ENCODE assay signal across 9 cellular contexts in genomic region chr1:11320153-11320936, GRCh38. TPM values are rescaled to one million over a fixed set of nuclear protein-coding genes. Genes with fewer than 3 reads are reported as not detected.
DNase-seq lines count a peak whose midpoint lies in the region; ATAC-seq, FAIRE-seq and TF ChIP-seq lines count a peak whose summit lies in the region.
"Had no signal": no experiment of that assay in that cellular context is flagged by ENCODE, and none has a peak within 500 bp of the region (broad histone marks: within the 10 kb centered on the region; RNA-seq: fewer than 3 reads in every experiment).

No MANE protein-coding gene starts in this region.

- no peak overlapping the region for H3K23ac ChIP-seq in IMR-90 (ENCODE audit: low read depth, low read length)

- H2AK9ac ChIP-seq in IMR-90 (replicated peaks; ENCODE audit: low read depth, low read length, poor library complexity): no peak overlapping the region

- H3K4me1 ChIP-seq in IMR-90 (ENCODE audit: control insufficient read depth, insufficient read depth, low read length): no peaks in the 10 kb centered on the region
- no peaks in the 10 kb centered on the region for H3K4me1 ChIP-seq in small intestine (ENCODE audit: control insufficient read depth in 2 of 2, insufficient read depth in 1 of 2, low read depth in 1 of 2, low read length in 1 of 2)
- H3K4me1 ChIP-seq: HAP-1 had no signal

- CTCF ChIA-PET in IMR-90 (lab: Yijun Ruan, JAX): interaction anchor here (0.5 to 1.1 kb wide), 3 partner anchors 16 to 55 kb away, joined by 3 to 4 read pairs (median 3); no protein-coding TSS in a partner anchor
- CTCF ChIA-PET in activated CD8-positive, alpha-beta T cell treated with anti-CD3 and anti-CD28 coated beads, Interleukin-2, amount 10 ng/mL, durations not matched to agents 7 days and 5 days (lab: Charles Lee): interaction anchor here (0.8 to 1.5 kb wide), 8 partner anchors 9 to 325 kb away, joined by 3 to 5 read pairs (median 3); no protein-coding TSS in a partner anchor

- H3K79me1 ChIP-seq in IMR-90 (ENCODE audit: low read depth in 1 of 2, low read length in 2 of 2): no peaks in the 10 kb centered on the region

- no peak for TF ChIP-seq POLR2A in IMR-90 (IDR thresholded peaks at IDR 0.05; ENCODE audit: low read depth, low read length)

- no peak overlapping the region for H3K56ac ChIP-seq in IMR-90 (ENCODE audit: extremely low read depth, insufficient read depth, low read length)

- no peaks in the 10 kb centered on the region for H3K9me3 Mint-ChIP-seq in activated CD8-positive, alpha-beta T cell treated with anti-CD3 and anti-CD28 coated beads, Interleukin-2, amount 10 ng/mL, durations not matched to agents 7 days and 5 days (ENCODE audit: insufficient read depth)

- no peak overlapping the region for H2BK5ac ChIP-seq in IMR-90 (ENCODE audit: low read depth, low read length, poor library complexity, severe bottlenecking)

- ATAC-seq in IMR-90 (ENCODE audit: low read depth) (no peak), HG02981 (IDR thresholded peaks at IDR 0.05; ENCODE audit: unreplicated experiment) (no peak), omental fat pad (ENCODE audit: low FRiP score) (no peak)
- peak; percentile 68 for ATAC-seq in activated CD8-positive, alpha-beta T cell treated with anti-CD3 and anti-CD28 coated beads, Interleukin-2, amount 10 ng/mL, durations not matched to agents 7 days and 5 days

- H3K27ac ChIP-seq in IMR-90 (ENCODE audit: insufficient read depth, low read length) (no peak overlapping the region), small intestine (ENCODE audit: low read depth in 1 of 2, low read length in 1 of 2) (no peak overlapping the region)

- FAIRE-seq in small intestine (lab: Jason Lieb, UNC): no peak

- no peaks in the 10 kb centered on the region for H3K36me3 Mint-ChIP-seq in activated CD8-positive, alpha-beta T cell treated with anti-CD3 and anti-CD28 coated beads, Interleukin-2, amount 10 ng/mL, durations not matched to agents 7 days and 5 days (ENCODE audit: low read depth)

- no peak overlapping the region for H3K4ac ChIP-seq in IMR-90 (ENCODE audit: low read depth, low read length)

- no peak overlapping the region for H3K18ac ChIP-seq in IMR-90 (ENCODE audit: low read depth, low read length)

- H4K91ac ChIP-seq in IMR-90 (ENCODE audit: insufficient read depth, low read depth, low read length): no peak overlapping the region

- H3K4me3 Mint-ChIP-seq in activated CD8-positive, alpha-beta T cell treated with anti-CD3 and anti-CD28 coated beads, Interleukin-2, amount 10 ng/mL, durations not matched to agents 7 days and 5 days: no peak overlapping the region

- H2BK120ac ChIP-seq in IMR-90 (ENCODE audit: low read depth, low read length): no peak overlapping the region

- DNase-seq in CD1c-positive myeloid dendritic cell (ENCODE audit: extremely low spot score): peak; percentile 3
- no peak for DNase-seq in IMR-90
- peak; percentile 58 for DNase-seq in activated CD8-positive, alpha-beta T cell treated with anti-CD3 and anti-CD28 coated beads, Interleukin-2, amount 10 ng/mL, durations not matched to agents 7 days and 5 days
- DNase-seq in fibroblast of pulmonary artery (ENCODE audit: low read depth): no peak
- peak; percentile 40 for DNase-seq in stimulated activated CD4-positive, alpha-beta T cell treated with anti-CD3 and anti-CD28 coated beads, Interleukin-4, amount 100 ng/mL, for 24 hours
- DNase-seq in small intestine: no peak
- no peak for DNase-seq in omental fat pad (ENCODE audit: low spot score)

- no peak overlapping the region for H2AK5ac ChIP-seq in IMR-90 (ENCODE audit: low read depth, low read length)

- no peaks in the 10 kb centered on the region for H3K9me1 ChIP-seq in IMR-90 (ENCODE audit: insufficient read depth, low read length)

- H4K8ac ChIP-seq in IMR-90 (ENCODE audit: low read depth in 2 of 2, low read length in 2 of 2): no peak overlapping the region

- H2AFZ ChIP-seq in IMR-90 (replicated peaks; ENCODE audit: low read length, poor library complexity): no peak overlapping the region

- intact Hi-C loops in IMR-90 (cut with micrococcal nuclease): no loop called here

- no peak overlapping the region for H3K4me3 ChIP-seq in IMR-90 (ENCODE audit: insufficient read depth, low read depth, low read length)
- H3K4me3 ChIP-seq in fibroblast of pulmonary artery (replicated peaks; ENCODE audit: low read depth, low read length): no peak overlapping the region
- no peak overlapping the region for H3K4me3 ChIP-seq in small intestine (ENCODE audit: low read depth in 1 of 2, low read length in 2 of 2)
- H3K4me3 ChIP-seq: HAP-1 had no signal

- H3K4me1 Mint-ChIP-seq in activated CD8-positive, alpha-beta T cell treated with anti-CD3 and anti-CD28 coated beads, Interleukin-2, amount 10 ng/mL, durations not matched to agents 7 days and 5 days (ENCODE audit: low read depth): peaks cover 6% of the 10 kb centered on the region

- 0% methylated on average over 1 of the region's 15 CpGs; no CpG with 5 or more reads in 1 of the 2 experiments for whole genome bisulfite sequencing in IMR-90 (ENCODE audit: extremely low coverage in 2 of 2, insufficient read length in 1 of 2), 2 experiments
- 14 to 17% (median 15%) methylated on average over 13 to 15 of the region's 15 CpGs for WGBS in small intestine, 3 donors

- H3K27me3 Mint-ChIP-seq in activated CD8-positive, alpha-beta T cell treated with anti-CD3 and anti-CD28 coated beads, Interleukin-2, amount 10 ng/mL, durations not matched to agents 7 days and 5 days (ENCODE audit: low read depth): no peaks in the 10 kb centered on the region

- no peaks in the 10 kb centered on the region for H3K36me3 ChIP-seq in IMR-90 (ENCODE audit: control insufficient read depth, insufficient read depth, low read length)
- H3K36me3 ChIP-seq in small intestine (ENCODE audit: control insufficient read depth in 2 of 2, insufficient read depth in 2 of 2, low read length in 2 of 2): no peaks in the 10 kb centered on the region
- H3K36me3 ChIP-seq: HAP-1 had no signal

- no peaks in the 10 kb centered on the region for H4K20me1 ChIP-seq in IMR-90 (ENCODE audit: insufficient read depth, low read length)

- no peak overlapping the region for H3K4me2 ChIP-seq in IMR-90 (ENCODE audit: low read depth, low read length)

- no peak overlapping the region for H4K5ac ChIP-seq in IMR-90 (ENCODE audit: low read depth, low read length)

- POLR2A ChIA-PET in IMR-90 (lab: Charles Lee; ENCODE audit: unreplicated experiment): no interaction called here
- POLR2A ChIA-PET in activated CD8-positive, alpha-beta T cell treated with anti-CD3 and anti-CD28 coated beads, Interleukin-2, amount 10 ng/mL, durations not matched to agents 7 days and 5 days (lab: Charles Lee): no interaction called here

- H2BK20ac ChIP-seq in IMR-90 (ENCODE audit: low read depth, low read length): no peak overlapping the region

- peak overlapping the region; percentile 43 for H3K27ac Mint-ChIP-seq in activated CD8-positive, alpha-beta T cell treated with anti-CD3 and anti-CD28 coated beads, Interleukin-2, amount 10 ng/mL, durations not matched to agents 7 days and 5 days

- H3K9me3 ChIP-seq in IMR-90 (ENCODE audit: control insufficient read depth, insufficient read depth, low read length) (no peaks in the 10 kb centered on the region), small intestine (ENCODE audit: control insufficient read depth, low read depth) (no peaks in the 10 kb centered on the region)
- H3K9me3 ChIP-seq: HAP-1 had no signal

- peaks cover 25% of the 10 kb centered on the region; the same call in 1 of the 2 replicates for H3K27me3 ChIP-seq in IMR-90 (ENCODE audit: control insufficient read depth, insufficient read depth, low read length)
- no peaks in the 10 kb centered on the region for H3K27me3 ChIP-seq in small intestine (ENCODE audit: control insufficient read depth in 2 of 2, insufficient read depth in 2 of 2, low read length in 2 of 2)

- in situ Hi-C loops in IMR-90 (cut with MboI; ENCODE audit: low sequenced_read_pairs): no loop called here

- dilution Hi-C loops in IMR-90 (cut with HindIII; ENCODE audit: low sequenced_read_pairs, unreplicated experiment): no loop called here

- TF ChIP-seq CTCF in IMR-90 (conservative IDR thresholded peaks at IDR 0.05; ENCODE audit: low read depth, low read length): peak; percentile 26; the same call in 1 of the 2 replicates
- peak; percentile 48 for TF ChIP-seq CTCF in fibroblast of pulmonary artery (IDR thresholded peaks at IDR 0.05; ENCODE audit: low read length, missing control alignments)
- no peak for TF ChIP-seq CTCF in omental fat pad (IDR thresholded peaks at IDR 0.05)

- no peak overlapping the region for H2BK15ac ChIP-seq in IMR-90 (ENCODE audit: low read depth, low read length)

- H3K14ac ChIP-seq in IMR-90 (replicated peaks; ENCODE audit: low read depth, low read length): no peak overlapping the region

- no peak overlapping the region for H3K9ac ChIP-seq in IMR-90 (ENCODE audit: low read depth, low read length)

- no TSS peak for BruUV-seq in IMR-90 (replicated peaks; lab: Mats Ljungman, UMichigan)

- no peak; the same call in 1 of the 2 replicates for TF ChIP-seq RAD21 in IMR-90 (IDR thresholded peaks at IDR 0.05; ENCODE audit: low read length)

TF ChIP-seq in IMR-90, 13 proteins besides CTCF, POLR2A, EP300 and RAD21 (continues in another document):
- no peak for TF ChIP-seq RCOR1 (IDR thresholded peaks at IDR 0.05; ENCODE audit: insufficient replicate concordance, low read length)
- no peak for TF ChIP-seq MAFK (IDR thresholded peaks at IDR 0.05; ENCODE audit: low read depth, low read length)
- no peak for TF ChIP-seq RFX5 (IDR thresholded peaks at IDR 0.05; ENCODE audit: low read depth, low read length)
- TF ChIP-seq BHLHE40 (IDR thresholded peaks at IDR 0.05; ENCODE audit: low read depth, low read length): no peak
- no peak for TF ChIP-seq MXI1 (IDR thresholded peaks at IDR 0.05; ENCODE audit: borderline replicate concordance, low read depth, low read length)
- no peak for TF ChIP-seq CEBPB (IDR thresholded peaks at IDR 0.05; ENCODE audit: low read depth, low read length)

RNA-seq across cellular contexts. Expression of gene UBIAD1, which starts 47.3 kb away (rescaled TPM):
- total RNA-seq in IMR-90 (2012; rRNA removed) (4.7 and 6.3 TPM in 2 replicates), omental fat pad (10 to 100 TPM in 3 of 4 donors, 1 to 10 TPM in 1; 9.3 to 28.2 (median 12.2) TPM)
- polyA plus RNA-seq in IMR-90 (2012; rRNA removed) (9.4 and 9.5 TPM in 2 replicates), small intestine (10 to 100 TPM in 1 of 3 donors, 1 to 10 TPM in 2; 3.2 to 10.7 (median 3.8) TPM)
- 4.1 and 8.6 TPM in 2 replicates for polyA plus RNA-seq in IMR-90 (2012; cell fraction: cytosol; rRNA removed)
- polyA plus RNA-seq in IMR-90 (2012; cell fraction: nucleus; rRNA removed; ENCODE audit: low replicate concordance): 3.1 and 3.9 TPM in 2 replicates
- 10 to 100 TPM; 30.8 to 33.7 TPM for total RNA-seq in activated CD8-positive, alpha-beta T cell treated with anti-CD3 and anti-CD28 coated beads, Interleukin-2, amount 10 ng/mL, durations not matched to agents 7 days and 5 days

RNA-seq across cellular contexts. Expression of gene MTOR, which starts 58.0 kb away (rescaled TPM):
- total RNA-seq in IMR-90 (2012; rRNA removed): 33.6 and 36.7 TPM in 2 replicates
- polyA plus RNA-seq in IMR-90 (2012; rRNA removed): 19.2 and 19.5 TPM in 2 replicates
- 6.5 and 7.2 TPM in 2 replicates for polyA plus RNA-seq in IMR-90 (2012; cell fraction: cytosol; rRNA removed)
- polyA plus RNA-seq in IMR-90 (2012; cell fraction: nucleus; rRNA removed; ENCODE audit: low replicate concordance): 35.2 and 60.7 TPM in 2 replicates
- total RNA-seq in activated CD8-positive, alpha-beta T cell treated with anti-CD3 and anti-CD28 coated beads, Interleukin-2, amount 10 ng/mL, durations not matched to agents 7 days and 5 days: 10 to 100 TPM; 55.9 to 57.5 TPM
- 10 to 100 TPM; 11.3 to 20.0 (median 15.4) TPM for polyA plus RNA-seq in small intestine
- 10 to 100 TPM; 38.0 to 48.2 (median 43.6) TPM for total RNA-seq in omental fat pad

Comparison
In these comparisons a context has a peak if more than half of its experiments do, and no peak if none do; other contexts are left out.
1. DNase-seq: peak in CD1c-positive myeloid dendritic cell (single experiment), activated CD8-positive, alpha-beta T cell treated with anti-CD3 and anti-CD28 coated beads, Interleukin-2, amount 10 ng/mL, durations not matched to agents 7 days and 5 days (single experiment) and stimulated activated CD4-positive, alpha-beta T cell treated with anti-CD3 and anti-CD28 coated beads, Interleukin-4, amount 100 ng/mL, for 24 hours (single experiment); none in IMR-90 (single experiment), fibroblast of pulmonary artery (single experiment), small intestine (single experiment) and omental fat pad (single experiment).
2. CTCF ChIP-seq: peak in IMR-90 (single experiment) and fibroblast of pulmonary artery (single experiment); none in omental fat pad (0 of 3).